ENCODE assay signal across 8 cellular contexts in the genomic region with DNA sequence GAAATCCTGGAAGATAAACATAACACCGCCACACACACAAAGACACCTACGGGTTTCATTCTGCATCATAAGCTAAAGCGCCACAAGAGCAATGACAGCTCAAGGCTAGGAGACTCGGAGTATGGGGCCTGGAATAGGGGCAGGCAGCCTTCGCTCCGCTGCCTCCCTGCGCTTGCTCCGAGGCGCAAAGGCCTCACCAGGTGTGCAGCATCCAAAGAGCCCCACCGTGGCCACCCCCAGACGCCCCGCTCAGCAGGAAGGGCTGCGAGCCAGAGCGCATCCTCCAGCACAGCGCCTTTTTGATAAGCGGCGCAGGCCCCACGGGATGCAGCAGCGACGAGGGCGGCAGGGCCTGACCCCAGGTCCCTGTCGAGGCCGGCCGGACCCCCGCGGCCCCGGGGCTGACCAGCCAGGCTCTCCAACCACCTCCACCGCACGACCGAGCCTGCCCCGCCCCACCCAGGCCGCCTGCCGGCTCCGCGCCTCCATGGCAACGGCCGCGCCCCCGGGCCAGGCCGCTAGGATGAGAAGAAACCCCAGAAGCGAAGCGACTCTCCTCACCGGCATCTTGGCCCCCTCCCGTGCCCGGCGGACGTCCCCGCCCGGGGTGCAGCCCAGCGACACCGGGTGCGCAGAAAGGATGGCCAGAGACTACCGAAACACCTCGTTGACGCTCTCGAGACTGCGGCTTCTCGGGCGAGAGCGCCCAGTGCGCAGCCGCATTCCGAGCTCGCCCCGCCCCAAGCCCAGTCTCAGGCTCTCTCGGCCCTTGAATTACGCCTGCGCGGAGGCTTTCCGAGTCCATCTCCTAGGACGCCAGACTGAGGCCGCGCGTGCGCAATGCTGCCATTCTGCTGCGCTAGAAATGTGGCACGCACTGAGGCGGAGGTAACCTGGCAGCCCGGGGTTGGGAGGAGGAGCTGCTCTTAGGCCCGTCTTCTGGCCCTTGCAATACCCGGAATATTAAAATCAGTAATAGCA. TPM values are rescaled to one million over a fixed set of nuclear protein-coding genes. Genes with fewer than 3 reads are reported as not detected.
DNase-seq lines count a peak whose midpoint lies in the region; ATAC-seq, FAIRE-seq and TF ChIP-seq lines count a peak whose summit lies in the region.

A gene (minus strand): TSS at position 694 of the 981 bp plus-strand sequence. CDS start 127 bp downstream, at position 567.

- no peaks in the 10 kb centered on the region for H3K9me2 ChIP-seq in OCI-LY1 (ENCODE audit: low read depth, low read length)

- H3K9me1 ChIP-seq in endothelial cell of umbilical vein (replicated peaks; ENCODE audit: control insufficient read depth, extremely low read depth, insufficient read depth, low read length) = no peaks in the 10 kb centered on the region

- POLR2A ChIA-PET in endothelial cell of umbilical vein (lab: Charles Lee) = interaction anchor here (0.5 kb wide), 2 partner anchors 23 to 290 kb away, joined by 4 to 5 read pairs; no protein-coding TSS in a partner anchor

- 0 out of 2 replicates have a peak, but pooled peaks cover 2% of the 10 kb centered on the region for H3K36me3 ChIP-seq in HUES64 (ENCODE audit: insufficient read depth, low read length)
- H3K36me3 ChIP-seq in OCI-LY1 (ENCODE audit: insufficient read depth, low read length) = no peaks in the 10 kb centered on the region; the same call in 1 of the 2 replicates
- H3K36me3 ChIP-seq in endothelial cell of umbilical vein (ENCODE audit: control insufficient read depth in 2 of 2, extremely low read depth in 1 of 2, insufficient read depth in 2 of 2, low read length in 2 of 2) = no peaks in the 10 kb centered on the region

- H3K4me1 ChIP-seq in HUES64 (ENCODE audit: insufficient read depth, low read length) (peaks cover 4% of the 10 kb centered on the region; the same call in 1 of the 2 replicates), OCI-LY1 (ENCODE audit: insufficient read depth, low read length, severe bottlenecking) (peaks cover 21% of the 10 kb centered on the region), endothelial cell of umbilical vein (ENCODE audit: control insufficient read depth, extremely low read depth, insufficient read depth, low read length) (peaks cover 11% of the 10 kb centered on the region)

- H3K4me2 ChIP-seq in OCI-LY1 (ENCODE audit: low read length) (peak within 1 kb of the TSS; percentile 86), endothelial cell of umbilical vein (ENCODE audit: insufficient read depth, low read length) (peak within 1 kb of the TSS; percentile 84)

- 2% methylated on average over 81 of the region's 81 CpGs for WGBS in HUES64

- DNase-seq in D721Med (ENCODE audit: insufficient read length, low spot score) (peak; percentile 95), endothelial cell of umbilical vein (ENCODE audit: low read depth, low spot score) (peak; percentile 96), midbrain (lab: John Stamatoyannopoulos, UW) (peak; percentile 98)
- peak; percentile 99 for DNase-seq in activated CD8-positive, alpha-beta memory T cell treated with anti-CD3 and anti-CD28 coated beads, Interleukin-2, amount 50 U/mL, for 4 hours
- peak; percentile 95 to 99 for DNase-seq in stimulated activated CD8-positive, alpha-beta memory T cell treated with anti-CD3 and anti-CD28 coated beads, Interleukin-2, amount 100 ng/mL, for 1 hour (ENCODE audit: low read depth in 2 of 2)

- H3K9ac ChIP-seq in HUES64 (ENCODE audit: low read depth, low read length) (peak within 1 kb of the TSS; percentile 61), OCI-LY1 (ENCODE audit: low read length) (peak within 1 kb of the TSS; percentile 66), endothelial cell of umbilical vein (replicated peaks; ENCODE audit: extremely low read depth, insufficient read depth, low read length) (peak within 1 kb of the TSS; percentile 59)

- H3K27me3 ChIP-seq in HUES64 (ENCODE audit: insufficient read depth, low read length) = peaks cover 11% of the 10 kb centered on the region; the same call in 1 of the 2 replicates
- no peaks in the 10 kb centered on the region; the same call in 1 of the 2 replicates for H3K27me3 ChIP-seq in OCI-LY1 (ENCODE audit: insufficient read depth, low read length)
- H3K27me3 ChIP-seq in endothelial cell of umbilical vein (ENCODE audit: control insufficient read depth in 2 of 2, insufficient read depth in 2 of 2, low read length in 2 of 2) = peaks cover 1 to 4% of the 10 kb centered on the region in 2 experiments

- TF ChIP-seq POLR2A in endothelial cell of umbilical vein (IDR thresholded peaks at IDR 0.05; ENCODE audit: low read depth, low read length) = peak; percentile 80

- peak within 1 kb of the TSS; percentile 76 for H3K4me3 ChIP-seq in HUES64 (ENCODE audit: low read length)
- H3K4me3 ChIP-seq in OCI-LY1 (ENCODE audit: low read depth, low read length, poor library complexity, severe bottlenecking) = peak within 1 kb of the TSS; percentile 85
- H3K4me3 ChIP-seq in endothelial cell of umbilical vein (replicated peaks in 1 of 3; ENCODE audit: insufficient read depth in 1 of 3, low read depth in 1 of 3, low read length in 3 of 3) = peak within 1 kb of the TSS; percentile 54 to 79 (median 72)

- H3K79me2 ChIP-seq in OCI-LY1 (ENCODE audit: insufficient read depth, low read length) = no peaks in the 10 kb centered on the region
- H3K79me2 ChIP-seq in endothelial cell of umbilical vein (ENCODE audit: control insufficient read depth, insufficient read depth, low read length) = peaks cover 4% of the 10 kb centered on the region

- ATAC-seq in GM21447 (IDR thresholded peaks at IDR 0.05; ENCODE audit: unreplicated experiment) = peak; percentile 92

- H4K20me1 ChIP-seq in OCI-LY1 (ENCODE audit: insufficient read depth, low read length) (no peaks in the 10 kb centered on the region), endothelial cell of umbilical vein (replicated peaks; ENCODE audit: control insufficient read depth, extremely low read depth, insufficient read depth, low read length) (no peaks in the 10 kb centered on the region)

- H2AFZ ChIP-seq in OCI-LY1 (ENCODE audit: low read length) = peak within 1 kb of the TSS; percentile 92
- peak within 1 kb of the TSS; percentile 88 for H2AFZ ChIP-seq in endothelial cell of umbilical vein (ENCODE audit: low read depth, low read length)

- H3K27ac ChIP-seq in HUES64 (ENCODE audit: low read depth, low read length) = no peak within 1 kb of the TSS
- no peak within 1 kb of the TSS for H3K27ac ChIP-seq in OCI-LY1 (ENCODE audit: low read depth, low read length, poor library complexity, severe bottlenecking)
- no peak within 1 kb of the TSS for H3K27ac ChIP-seq in endothelial cell of umbilical vein (ENCODE audit: insufficient read depth, low read depth, low read length)

- no TSS peak for BruUV-seq in endothelial cell of umbilical vein (replicated peaks; lab: Mats Ljungman, UMichigan)

- intact Hi-C loops in endothelial cell of umbilical vein (cut with micrococcal nuclease) = loop anchor here (5.0 kb wide), 1 partner anchor 130 kb away; a partner anchor contains a TSS

- FAIRE-seq in D721Med (lab: Jason Lieb, UNC) = no peak
- FAIRE-seq in endothelial cell of umbilical vein (lab: Jason Lieb, UNC) = peak; percentile 92

- H3F3A ChIP-seq in OCI-LY1 (ENCODE audit: insufficient read depth, low read length) = no peaks in the 10 kb centered on the region

- dilution Hi-C loops in endothelial cell of umbilical vein (cut with MboI; ENCODE audit: extremely low pct_ligation_motif_present, low sequenced_read_pairs) = no loop called here

- H3K9me3 ChIP-seq in HUES64 (ENCODE audit: insufficient read depth, low read depth, low read length) = no peaks in the 10 kb centered on the region
- H3K9me3 ChIP-seq in OCI-LY1 (ENCODE audit: low read length) = no peaks in the 10 kb centered on the region
- no peaks in the 10 kb centered on the region for H3K9me3 ChIP-seq in endothelial cell of umbilical vein (replicated peaks; ENCODE audit: control insufficient read depth, insufficient read depth, low read length)

- TF ChIP-seq CTCF in D721Med (IDR thresholded peaks at IDR 0.05; ENCODE audit: insufficient read depth, missing control alignments) (no peak), OCI-LY1 (IDR thresholded peaks at IDR 0.05; ENCODE audit: low read length) (no peak; the same call in 1 of the 2 replicates), endothelial cell of umbilical vein (IDR thresholded peaks at IDR 0.05; ENCODE audit: extremely low read depth in 1 of 2, insufficient read depth in 1 of 2, low read depth in 1 of 2, low read length in 2 of 2) (no peak)

- CTCF ChIA-PET in endothelial cell of umbilical vein (lab: Charles Lee) = interaction anchor here (0.6 to 2.3 kb wide), 8 partner anchors 10 to 350 kb away, joined by 4 to 16 read pairs (median 6); a partner anchor contains a TSS

TF ChIP-seq in endothelial cell of umbilical vein, 7 proteins besides CTCF, POLR2A, EP300 and RAD21:
- TF ChIP-seq POLR2AphosphoS5 (IDR thresholded peaks at IDR 0.05; ENCODE audit: insufficient read depth, low read depth, low read length) = no peak
- no peak for TF ChIP-seq FOS (IDR thresholded peaks at IDR 0.05; ENCODE audit: borderline replicate concordance, insufficient read depth, low read length)
- no peak for TF ChIP-seq GATA2 (IDR thresholded peaks at IDR 0.05; ENCODE audit: insufficient read depth, insufficient read length, low read depth, low read length)
- TF ChIP-seq EZH2 (IDR thresholded peaks at IDR 0.05; ENCODE audit: borderline replicate concordance, low read depth, low read length, severe bottlenecking) = no peak
- no peak for TF ChIP-seq JUN (IDR thresholded peaks at IDR 0.05; ENCODE audit: borderline replicate concordance, insufficient read depth, insufficient read length, low read depth)
- no peak for TF ChIP-seq MYC (IDR thresholded peaks at IDR 0.05; ENCODE audit: low read depth, low read length)
- TF ChIP-seq, protein P1, sequence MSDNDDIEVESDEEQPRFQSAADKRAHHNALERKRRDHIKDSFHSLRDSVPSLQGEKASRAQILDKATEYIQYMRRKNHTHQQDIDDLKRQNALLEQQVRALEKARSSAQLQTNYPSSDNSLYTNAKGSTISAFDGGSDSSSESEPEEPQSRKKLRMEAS (IDR thresholded peaks at IDR 0.05; ENCODE audit: insufficient read depth, insufficient read length) = no peak

RNA-seq across cellular contexts. Expression of the gene that starts here (rescaled TPM):
- polyA plus RNA-seq in HUES64 (2013, experiment 1 of 2) = 6.4 TPM
- 8.8 TPM for polyA plus RNA-seq in HUES64 (2013, experiment 2 of 2)
- 11.2 and 15.8 TPM in 2 replicates for total RNA-seq in endothelial cell of umbilical vein
- polyA plus RNA-seq in endothelial cell of umbilical vein = 2.4 and 3.3 TPM in 2 replicates
- polyA plus RNA-seq in endothelial cell of umbilical vein (2011; cell fraction: cytosol; rRNA removed) = 3.5 and 3.6 TPM in 2 replicates
- polyA plus RNA-seq in endothelial cell of umbilical vein (2011; cell fraction: nucleus; rRNA removed) = 7.8 and 12.3 TPM in 2 replicates
- 9.0 and 14.0 TPM in 2 replicates for polyA plus RNA-seq in endothelial cell of umbilical vein (2012)
- polyA minus RNA-seq in endothelial cell of umbilical vein = 6.5 and 8.9 TPM in 2 replicates
- 3.8 TPM for polyA minus RNA-seq in endothelial cell of umbilical vein (2011; cell fraction: cytosol; rRNA and poly(A)+ RNA removed)
- 8.7 and 11.6 TPM in 2 replicates for polyA minus RNA-seq in endothelial cell of umbilical vein (2011; cell fraction: nucleus; rRNA and poly(A)+ RNA removed)
